ENCODE assay signal across 9 cellular contexts in the genomic region with DNA sequence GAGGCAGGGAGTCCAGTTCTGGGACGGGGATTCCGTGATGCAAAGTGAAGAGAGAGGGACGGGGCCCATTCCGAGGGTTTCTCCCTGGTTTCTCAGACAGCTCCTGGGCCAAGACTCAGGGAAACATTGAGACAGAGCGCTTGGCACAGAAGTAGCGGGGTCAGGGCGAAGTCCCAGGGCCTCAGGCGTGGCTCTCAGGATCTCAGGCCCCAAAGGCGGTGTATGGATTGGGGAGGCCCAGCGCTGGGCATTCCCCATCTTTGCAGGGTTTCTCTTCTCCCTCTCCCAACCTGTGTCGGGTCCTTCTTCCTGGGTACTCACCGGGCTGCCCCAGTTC. TPM values are rescaled to one million over a fixed set of nuclear protein-coding genes. Genes with fewer than 3 reads are reported as not detected.
DNase-seq lines count a peak whose midpoint lies in the region; ATAC-seq and TF ChIP-seq lines count a peak whose summit lies in the region.
"Had no signal": no experiment of that assay in that cellular context is flagged by ENCODE, and none has a peak within 500 bp of the region (broad histone marks: within the 10 kb centered on the region; RNA-seq: fewer than 3 reads in every experiment).

No MANE protein-coding gene starts in this region.

- intact Hi-C loops in right cardiac atrium (cut with DNase I): no loop called here
- intact Hi-C loops in psoas muscle (cut with DNase I): no loop called here

- peaks cover 7% of the 10 kb centered on the region for H3K36me3 Mint-ChIP-seq in activated CD8-positive, alpha-beta T cell treated with anti-CD3 and anti-CD28 coated beads, Interleukin-2, amount 10 ng/mL, durations not matched to agents 7 days and 5 days (ENCODE audit: low read depth)

- no peak for TF ChIP-seq CTCF in psoas muscle (IDR thresholded peaks at IDR 0.05)

- WGBS in right cardiac atrium: 53% methylated on average over 12 of the region's 12 CpGs
- WGBS in psoas muscle, 3 donors: 45 to 53% (median 53%) methylated on average over 11 to 12 of the region's 12 CpGs

- DNase-seq in G401 (ENCODE audit: low spot score) (peak; percentile 7), right cardiac atrium (peak; percentile 33 to 58 (median 43)), psoas muscle (peak in 1 of 2 donors; percentile 33), NCI-H1694 treated with DMSO at 0.1 percent for 48 hours (lab: John Stamatoyannopoulos, UW) (no peak), superior temporal gyrus (ENCODE audit: extremely low spot score) (no peak), NCI-H2081 (lab: John Stamatoyannopoulos, UW) (no peak), hypothalamus (lab: John Stamatoyannopoulos, UW) (no peak)
- DNase-seq in activated CD8-positive, alpha-beta T cell treated with anti-CD3 and anti-CD28 coated beads, Interleukin-2, amount 10 ng/mL, durations not matched to agents 7 days and 5 days: no peak
- DNase-seq: T1000 had no signal

- H3K4me1 Mint-ChIP-seq in activated CD8-positive, alpha-beta T cell treated with anti-CD3 and anti-CD28 coated beads, Interleukin-2, amount 10 ng/mL, durations not matched to agents 7 days and 5 days (ENCODE audit: low read depth): peaks cover 15% of the 10 kb centered on the region

- peak overlapping the region; percentile 70 for H3K4me3 Mint-ChIP-seq in activated CD8-positive, alpha-beta T cell treated with anti-CD3 and anti-CD28 coated beads, Interleukin-2, amount 10 ng/mL, durations not matched to agents 7 days and 5 days

- peaks cover 67% of the 10 kb centered on the region for H3K27me3 Mint-ChIP-seq in activated CD8-positive, alpha-beta T cell treated with anti-CD3 and anti-CD28 coated beads, Interleukin-2, amount 10 ng/mL, durations not matched to agents 7 days and 5 days (ENCODE audit: low read depth)

- H3K4me3 ChIP-seq in right cardiac atrium (ENCODE audit: low read length) (peak overlapping the region; percentile 60), psoas muscle (peak overlapping the region; percentile 70)

- POLR2A ChIA-PET in activated CD8-positive, alpha-beta T cell treated with anti-CD3 and anti-CD28 coated beads, Interleukin-2, amount 10 ng/mL, durations not matched to agents 7 days and 5 days (lab: Charles Lee): interaction anchor here (1.6 kb wide), 1 partner anchor 150 kb away, joined by 6 read pairs; a partner anchor contains a TSS

- H3K27ac ChIP-seq in right cardiac atrium (ENCODE audit: low read length) (no peak overlapping the region), psoas muscle (no peak overlapping the region)

- H3K9me3 Mint-ChIP-seq in activated CD8-positive, alpha-beta T cell treated with anti-CD3 and anti-CD28 coated beads, Interleukin-2, amount 10 ng/mL, durations not matched to agents 7 days and 5 days (ENCODE audit: insufficient read depth): peaks cover 9% of the 10 kb centered on the region

- CTCF ChIA-PET in activated CD8-positive, alpha-beta T cell treated with anti-CD3 and anti-CD28 coated beads, Interleukin-2, amount 10 ng/mL, durations not matched to agents 7 days and 5 days (lab: Charles Lee): no interaction called here

- H3K9me3 ChIP-seq in right cardiac atrium (ENCODE audit: control insufficient read depth, low read length) (no peaks in the 10 kb centered on the region), psoas muscle (no peaks in the 10 kb centered on the region)

- H3K36me3 ChIP-seq in psoas muscle (ENCODE audit: insufficient read depth in 1 of 2, low read depth in 1 of 2): no peaks in the 10 kb centered on the region

- H3K4me1 ChIP-seq in right cardiac atrium (ENCODE audit: control insufficient read depth, insufficient read depth, low read length) (peaks cover 2% of the 10 kb centered on the region), psoas muscle (peaks cover 2% of the 10 kb centered on the region)

- H3K27me3 ChIP-seq in right cardiac atrium (ENCODE audit: control insufficient read depth, insufficient read depth) (no peaks in the 10 kb centered on the region), psoas muscle (ENCODE audit: insufficient read depth in 3 of 3, low read length in 2 of 3) (peaks cover 0 to 45% (median 9%) of the 10 kb centered on the region in 3 donors)

- ATAC-seq in activated CD8-positive, alpha-beta T cell treated with anti-CD3 and anti-CD28 coated beads, Interleukin-2, amount 10 ng/mL, durations not matched to agents 7 days and 5 days: no peak
- ATAC-seq in right cardiac atrium (peak; percentile 54 to 68), psoas muscle (no peak)

- in situ Hi-C loops in G401 (cut with HindIII; ENCODE audit: low sequenced_read_pairs): no loop called here

- H3K27ac Mint-ChIP-seq in activated CD8-positive, alpha-beta T cell treated with anti-CD3 and anti-CD28 coated beads, Interleukin-2, amount 10 ng/mL, durations not matched to agents 7 days and 5 days: no peak overlapping the region

RNA-seq across cellular contexts. Expression of a gene that starts 35.9 kb away (rescaled TPM):
- total RNA-seq in G401 (2014; rRNA removed; shearing (Covaris generic)): not detected in 2 replicates
- total RNA-seq in activated CD8-positive, alpha-beta T cell treated with anti-CD3 and anti-CD28 coated beads, Interleukin-2, amount 10 ng/mL, durations not matched to agents 7 days and 5 days: 1 to 10 TPM; 2.9 to 4.6 TPM
- total RNA-seq in right cardiac atrium (1 to 10 TPM in 1 of 4 donors, under 1 TPM in 1, not detected in 2; 0.18 to 1.2 TPM), psoas muscle (under 1 TPM in 2 of 4 donors, not detected in 2; 0.15 to 0.42 TPM)
- polyA plus RNA-seq in right cardiac atrium (not detected), psoas muscle (not detected)

Comparison
In these comparisons a context has a peak if more than half of its experiments do, and no peak if none do; other contexts are left out.
1. DNase-seq: peak in G401 (single experiment) and right cardiac atrium (3 of 3); none in activated CD8-positive, alpha-beta T cell treated with anti-CD3 and anti-CD28 coated beads, Interleukin-2, amount 10 ng/mL, durations not matched to agents 7 days and 5 days (single experiment), NCI-H1694 treated with DMSO at 0.1 percent for 48 hours (single experiment), superior temporal gyrus (single experiment), NCI-H2081 (0 of 2) and hypothalamus (0 of 51).
2. ATAC-seq: peak in right cardiac atrium (2 of 2); none in activated CD8-positive, alpha-beta T cell treated with anti-CD3 and anti-CD28 coated beads, Interleukin-2, amount 10 ng/mL, durations not matched to agents 7 days and 5 days (single experiment) and psoas muscle (0 of 4).